25 cellular contexts compared by ENCODE assay signal in the genomic region with DNA sequence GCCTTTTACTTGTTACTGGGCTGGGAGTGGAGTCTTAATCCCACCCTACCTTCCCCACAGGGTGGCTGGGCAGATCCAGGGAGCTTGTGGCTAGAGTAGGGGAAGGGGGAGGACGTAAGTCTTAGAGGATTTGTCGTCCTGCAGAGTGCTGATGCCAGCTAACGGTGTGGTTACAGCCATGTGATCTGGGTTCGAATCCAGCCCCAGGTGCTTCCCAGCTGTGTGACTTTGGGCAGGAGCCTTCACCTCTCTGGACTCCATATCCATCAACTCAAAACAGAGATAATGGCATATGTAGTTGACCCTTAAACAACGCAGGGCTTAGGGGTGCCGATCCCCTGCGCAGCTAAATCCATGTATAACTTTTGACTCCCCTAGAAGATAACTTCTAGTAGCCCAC.
"Had no signal": no experiment of that assay in that cellular context is flagged by ENCODE, and none has a peak within 500 bp of the region (broad histone marks: within the 10 kb centered on the region; RNA-seq: fewer than 3 reads in every experiment).

No MANE protein-coding gene starts in this region.

- H3K4me1 Mint-ChIP-seq: naive B cell had no signal

- H3K4me3 Mint-ChIP-seq: dendritic cell treated with granulocyte-macrophage colony-stimulating factor and Interleukin-4, amounts not matched to agents 40 ng/mL and 50 ng/mL, for 4 days; naive B cell; natural killer cell treated with Interleukin-12 subunit alpha and Interleukin-12 subunit beta and Interleukin-15 and Interleukin-18, amount 100 ng/mL, for 72 hours; neural crest cell; stimulated activated memory B cell treated with anti-CD40 and anti-IgM and Interleukin-4, amounts not matched to agents 10 μg/mL and 1 μg/mL and 100 μg/mL, for 72 hours had no signal

- DNase-seq: colonic mucosa; effector memory CD4-positive, alpha-beta T cell; esophagus squamous epithelium; foreskin melanocyte; head of caudate nucleus; left ventricle myocardium superior; lower lobe of right lung; naive B cell; sigmoid colon; stimulated activated CD4-positive, alpha-beta T cell treated with anti-CD3 and anti-CD28 coated beads, Interleukin-4, amount 100 ng/mL, for 4 hours; stimulated activated naive CD8-positive, alpha-beta T cell treated with anti-CD3 and anti-CD28 coated beads, Interleukin-15, Interleukin-2, amounts not matched to agents 100 U/mL and 50 U/mL, for 24 hours; upper lobe of right lung; uterus had no signal

- H3K9me3 Mint-ChIP-seq: dendritic cell treated with granulocyte-macrophage colony-stimulating factor and Interleukin-4, amounts not matched to agents 40 ng/mL and 50 ng/mL, for 4 days; naive B cell; natural killer cell treated with Interleukin-12 subunit alpha and Interleukin-12 subunit beta and Interleukin-15 and Interleukin-18, amount 100 ng/mL, for 72 hours; neural crest cell; stimulated activated memory B cell treated with anti-CD40 and anti-IgM and Interleukin-4, amounts not matched to agents 10 μg/mL and 1 μg/mL and 100 μg/mL, for 72 hours had no signal

- H3K4me3 ChIP-seq: colonic mucosa, esophagus squamous epithelium, lower lobe of right lung, prostate gland, right atrium auricular region, sigmoid colon, thoracic aorta, tibial nerve, upper lobe of right lung, uterus had no signal

- H3K4me1 ChIP-seq: colonic mucosa, lower lobe of right lung, parathyroid adenoma, prostate gland, right atrium auricular region, sigmoid colon, tibial nerve, uterus had no signal

- FAIRE-seq: endothelial cell of umbilical vein, keratinocyte had no signal

- H3K27me3 ChIP-seq: colonic mucosa, esophagus squamous epithelium, neutrophil, right atrium auricular region, sigmoid colon, tibial nerve, upper lobe of right lung, uterus had no signal

- H3K27me3 Mint-ChIP-seq: dendritic cell treated with granulocyte-macrophage colony-stimulating factor and Interleukin-4, amounts not matched to agents 40 ng/mL and 50 ng/mL, for 4 days; naive B cell; natural killer cell treated with Interleukin-12 subunit alpha and Interleukin-12 subunit beta and Interleukin-15 and Interleukin-18, amount 100 ng/mL, for 72 hours; stimulated activated memory B cell treated with anti-CD40 and anti-IgM and Interleukin-4, amounts not matched to agents 10 μg/mL and 1 μg/mL and 100 μg/mL, for 72 hours had no signal

- H3K27ac Mint-ChIP-seq: dendritic cell treated with granulocyte-macrophage colony-stimulating factor and Interleukin-4, amounts not matched to agents 40 ng/mL and 50 ng/mL, for 4 days; natural killer cell treated with Interleukin-12 subunit alpha and Interleukin-12 subunit beta and Interleukin-15 and Interleukin-18, amount 100 ng/mL, for 72 hours; stimulated activated memory B cell treated with anti-CD40 and anti-IgM and Interleukin-4, amounts not matched to agents 10 μg/mL and 1 μg/mL and 100 μg/mL, for 72 hours had no signal

- ATAC-seq: left ventricle myocardium superior; lower lobe of right lung; natural killer cell treated with Interleukin-12 subunit alpha and Interleukin-12 subunit beta and Interleukin-15 and Interleukin-18, amount 100 ng/mL, for 72 hours; stimulated activated memory B cell treated with anti-CD40 and anti-IgM and Interleukin-4, amounts not matched to agents 10 μg/mL and 1 μg/mL and 100 μg/mL, for 72 hours; stimulated activated naive CD8-positive, alpha-beta T cell treated with anti-CD3 and anti-CD28 coated beads, Interleukin-15, Interleukin-2, amounts not matched to agents 100 U/mL and 50 U/mL, for 24 hours; upper lobe of right lung had no signal

- H2AFZ ChIP-seq: parathyroid adenoma had no signal

- H3K36me3 ChIP-seq: colonic mucosa, neutrophil, prostate gland, right atrium auricular region, sigmoid colon, thoracic aorta, tibial nerve, uterus had no signal

- H3K9me3 ChIP-seq: colonic mucosa, esophagus squamous epithelium, lower lobe of right lung, neutrophil, prostate gland, right atrium auricular region, sigmoid colon, thoracic aorta, tibial nerve, upper lobe of right lung, uterus had no signal

- H3K36me3 Mint-ChIP-seq: naive B cell; natural killer cell treated with Interleukin-12 subunit alpha and Interleukin-12 subunit beta and Interleukin-15 and Interleukin-18, amount 100 ng/mL, for 72 hours; stimulated activated memory B cell treated with anti-CD40 and anti-IgM and Interleukin-4, amounts not matched to agents 10 μg/mL and 1 μg/mL and 100 μg/mL, for 72 hours had no signal

- H3K27ac ChIP-seq: colonic mucosa, esophagus squamous epithelium, lower lobe of right lung, neutrophil, parathyroid adenoma, prostate gland, right atrium auricular region, sigmoid colon, thoracic aorta, tibial nerve, upper lobe of right lung, uterus had no signal

- H3K9ac ChIP-seq: parathyroid adenoma had no signal
